In the genomic region with DNA sequence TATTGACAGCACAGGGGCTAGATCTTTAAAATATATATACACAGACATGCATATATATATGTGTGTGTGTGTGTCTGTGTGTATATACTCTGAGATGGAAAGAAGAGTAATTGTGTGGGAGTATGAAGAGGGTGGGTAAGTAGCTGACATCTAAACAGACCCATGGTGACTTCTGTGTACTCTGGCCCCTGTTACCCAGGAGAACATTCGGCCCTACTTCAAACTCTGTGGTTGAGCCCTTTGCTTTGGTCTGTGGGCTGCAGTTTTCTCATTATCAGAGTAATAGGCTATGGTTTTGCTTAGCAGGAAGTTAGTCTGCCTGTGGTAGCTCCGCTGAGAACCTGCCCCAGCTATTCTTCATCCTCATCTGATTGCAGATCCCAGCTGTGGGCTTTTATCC, we compare ENCODE assay signal across 8 cellular contexts.
DNase-seq lines count a peak whose midpoint lies in the region; ATAC-seq and TF ChIP-seq lines count a peak whose summit lies in the region.

No MANE protein-coding gene starts in this region.

- DNase-seq in NCI-H146 (lab: John Stamatoyannopoulos, UW) (peak; percentile 22), NCI-H146 treated with DMSO at 0.1 percent for 48 hours (lab: John Stamatoyannopoulos, UW; ENCODE audit: unreplicated experiment) (no peak), OCI-M2 (lab: John Stamatoyannopoulos, UW; ENCODE audit: unreplicated experiment) (peak; percentile 13), body of pancreas (no peak), NOMO-1 (lab: John Stamatoyannopoulos, UW; ENCODE audit: unreplicated experiment in 2 of 2) (no peak), aorta (no peak)
- peak; percentile 49 for DNase-seq in stimulated activated CD8-positive, alpha-beta memory T cell treated with anti-CD3 and anti-CD28 coated beads, Interleukin-4, amount 100 ng/mL, for 48 hours

- no peak for TF ChIP-seq POLR2A in body of pancreas (IDR thresholded peaks at IDR 0.05)

- H3K4me3 ChIP-seq in body of pancreas, result no peak overlapping the region
- H3K4me3 ChIP-seq in aorta (ENCODE audit: low read length in 2 of 2), result no peak overlapping the region

- H3K9me3 ChIP-seq in body of pancreas (no peaks in the 10 kb centered on the region), aorta (ENCODE audit: control insufficient read depth, low read length) (no peaks in the 10 kb centered on the region)

- H3K27ac ChIP-seq in body of pancreas (peak overlapping the region; percentile 51 to 68 (median 63)), aorta (ENCODE audit: low read depth in 1 of 2, low read length in 2 of 2) (no peak overlapping the region)

- intact Hi-C loops in body of pancreas (cut with DNase I), result no loop called here
- intact Hi-C loops in aorta (cut with DNase I), result no loop called here

- no peak for TF ChIP-seq CTCF in body of pancreas (IDR thresholded peaks at IDR 0.05)

- ATAC-seq in HG02852 (IDR thresholded peaks at IDR 0.05; ENCODE audit: unreplicated experiment) (peak; percentile 82), body of pancreas (no peak), aorta (ENCODE audit: low FRiP score) (no peak)

- H3K4me1 ChIP-seq in body of pancreas (peaks cover 56% of the 10 kb centered on the region), aorta (ENCODE audit: control insufficient read depth in 1 of 2, insufficient read depth in 2 of 2, low read length in 2 of 2) (peaks cover 3 to 6% of the 10 kb centered on the region in 2 donors)

- H3K27me3 ChIP-seq in body of pancreas (no peaks in the 10 kb centered on the region), aorta (ENCODE audit: control insufficient read depth in 1 of 2, insufficient read depth in 2 of 2, low read length in 1 of 2) (no peaks in the 10 kb centered on the region)

- 43 to 65% methylated on average over 2 of the region's 2 CpGs for WGBS in body of pancreas, 2 donors
- 75 to 78% methylated on average over 2 of the region's 2 CpGs for WGBS in aorta, 2 donors

- H3K36me3 ChIP-seq in body of pancreas (replicated peaks in 1 of 2; ENCODE audit: insufficient read depth in 1 of 2, low read depth in 2 of 2) (no peaks in the 10 kb centered on the region), aorta (ENCODE audit: control insufficient read depth in 1 of 2, insufficient read depth in 2 of 2, low read length in 1 of 2) (no peaks in the 10 kb centered on the region)

Comparison
In these comparisons a context has a peak if more than half of its experiments do, and no peak if none do; other contexts are left out.
1. DNase-seq: peak in NCI-H146 (single experiment), OCI-M2 (single experiment) and stimulated activated CD8-positive, alpha-beta memory T cell treated with anti-CD3 and anti-CD28 coated beads, Interleukin-4, amount 100 ng/mL, for 48 hours (single experiment); none in NCI-H146 treated with DMSO at 0.1 percent for 48 hours (single experiment), body of pancreas (0 of 4), NOMO-1 (0 of 2) and aorta (0 of 2).
2. H3K27ac ChIP-seq: peak in body of pancreas (4 of 4); none in aorta (0 of 2).